ENCODE assay signal across 8 cellular contexts in genomic region chr12:96397756-96398421, GRCh38. TPM values are rescaled to one million over a fixed set of nuclear protein-coding genes. Genes with fewer than 3 reads are reported as not detected.
DNase-seq lines count a peak whose midpoint lies in the region; ATAC-seq and TF ChIP-seq lines count a peak whose summit lies in the region.

No MANE protein-coding gene starts in this region.

- no peak for DNase-seq in CD14-positive monocyte (ENCODE audit: low spot score)
- DNase-seq in MM.1S = no peak
- peak; percentile 42 for DNase-seq in dedifferentiated amniotic fluid mesenchymal stem cell (ENCODE audit: extremely low spot score)
- no peak for DNase-seq in natural killer cell treated with Interleukin-12 subunit alpha and Interleukin-12 subunit beta and Interleukin-15 and Interleukin-18, amount 100 ng/mL, for 72 hours (ENCODE audit: low spot score)
- DNase-seq in effector CD4-positive, alpha-beta T cell = no peak
- no peak for DNase-seq in COR-L47 (lab: John Stamatoyannopoulos, UW)

- peak overlapping the region; percentile 95 for H3K4me3 ChIP-seq in MM.1S (ENCODE audit: low read length)

- no peaks in the 10 kb centered on the region for H3K9me3 ChIP-seq in MM.1S (replicated peaks; ENCODE audit: insufficient read depth, low read length)

- no peaks in the 10 kb centered on the region for H3K27me3 Mint-ChIP-seq in CD14-positive monocyte (ENCODE audit: low read depth in 3 of 3)
- H3K27me3 Mint-ChIP-seq in natural killer cell treated with Interleukin-12 subunit alpha and Interleukin-12 subunit beta and Interleukin-15 and Interleukin-18, amount 100 ng/mL, for 72 hours = no peaks in the 10 kb centered on the region

- H3K36me3 ChIP-seq in MM.1S (replicated peaks; ENCODE audit: insufficient read depth, low read length) = no peaks in the 10 kb centered on the region

- ATAC-seq in natural killer cell treated with Interleukin-12 subunit alpha and Interleukin-12 subunit beta and Interleukin-15 and Interleukin-18, amount 100 ng/mL, for 72 hours = no peak
- ATAC-seq in GM21390 (IDR thresholded peaks at IDR 0.05; ENCODE audit: unreplicated experiment) = no peak
- ATAC-seq in esophagus mucosa = no peak

- TF ChIP-seq CTCF in CD14-positive monocyte (IDR thresholded peaks at IDR 0.05) = no peak
- no peak for TF ChIP-seq CTCF in MM.1S (IDR thresholded peaks at IDR 0.05; ENCODE audit: low read length)

- peaks cover 64% of the 10 kb centered on the region for H3K79me2 ChIP-seq in MM.1S (ENCODE audit: low read length)

- H3K9me2 ChIP-seq in MM.1S (replicated peaks; ENCODE audit: insufficient read depth, low read length) = no peaks in the 10 kb centered on the region

- H3K36me3 Mint-ChIP-seq in CD14-positive monocyte = no peaks in the 10 kb centered on the region
- peaks cover 5% of the 10 kb centered on the region for H3K36me3 Mint-ChIP-seq in natural killer cell treated with Interleukin-12 subunit alpha and Interleukin-12 subunit beta and Interleukin-15 and Interleukin-18, amount 100 ng/mL, for 72 hours

- H3K4me2 ChIP-seq in MM.1S (ENCODE audit: low read depth, low read length) = peak overlapping the region; percentile 87

- H3K4me1 Mint-ChIP-seq in CD14-positive monocyte = peaks cover 39% of the 10 kb centered on the region
- peaks cover 30 to 48% of the 10 kb centered on the region in 2 donors for H3K4me1 Mint-ChIP-seq in natural killer cell treated with Interleukin-12 subunit alpha and Interleukin-12 subunit beta and Interleukin-15 and Interleukin-18, amount 100 ng/mL, for 72 hours (ENCODE audit: low read depth in 2 of 2)

- H3K4me1 ChIP-seq in MM.1S (ENCODE audit: low read length) = peaks cover 13% of the 10 kb centered on the region; the same call in 1 of the 2 replicates

- H2AFZ ChIP-seq in MM.1S (ENCODE audit: low read length) = no peak overlapping the region

- H3K9me3 Mint-ChIP-seq in CD14-positive monocyte = no peaks in the 10 kb centered on the region
- no peaks in the 10 kb centered on the region for H3K9me3 Mint-ChIP-seq in natural killer cell treated with Interleukin-12 subunit alpha and Interleukin-12 subunit beta and Interleukin-15 and Interleukin-18, amount 100 ng/mL, for 72 hours

- no peak overlapping the region for H3K27ac Mint-ChIP-seq in CD14-positive monocyte
- H3K27ac Mint-ChIP-seq in natural killer cell treated with Interleukin-12 subunit alpha and Interleukin-12 subunit beta and Interleukin-15 and Interleukin-18, amount 100 ng/mL, for 72 hours = peak overlapping the region; percentile 92 to 98

- peak overlapping the region; percentile 92; the same call in 1 of the 2 replicates for H3K27ac ChIP-seq in MM.1S (ENCODE audit: low read length)

- H3K9ac ChIP-seq in MM.1S (ENCODE audit: low read length) = peak overlapping the region; percentile 83

- H4K20me1 ChIP-seq in MM.1S (ENCODE audit: insufficient read depth, low read length) = no peaks in the 10 kb centered on the region

- H3K4me3 Mint-ChIP-seq in CD14-positive monocyte = peak overlapping the region; percentile 91 to 92
- H3K4me3 Mint-ChIP-seq in natural killer cell treated with Interleukin-12 subunit alpha and Interleukin-12 subunit beta and Interleukin-15 and Interleukin-18, amount 100 ng/mL, for 72 hours = peak overlapping the region; percentile 98

- peaks cover 26% of the 10 kb centered on the region for H3F3A ChIP-seq in MM.1S (ENCODE audit: insufficient read depth, low read length)

- no peaks in the 10 kb centered on the region for H3K27me3 ChIP-seq in MM.1S (replicated peaks; ENCODE audit: insufficient read depth, low read length)

- intact Hi-C loops in CD14-positive monocyte (cut with micrococcal nuclease) = loop anchor here (5.0 to 10.0 kb wide), 3 partner anchors 46 to 97 kb away; partner anchors contain the start of gene CFAP54 (in 1 of the 2)

RNA-seq across cellular contexts. Expression of gene CDK17, which starts 2.4 kb away (rescaled TPM):
- 1 to 10 TPM; 3.6 to 6.4 TPM for polyA plus RNA-seq in CD14-positive monocyte
- total RNA-seq in natural killer cell treated with Interleukin-12 subunit alpha and Interleukin-12 subunit beta and Interleukin-15 and Interleukin-18, amount 100 ng/mL, for 72 hours = 10 to 100 TPM; 66.9 to 82.1 TPM
- 16.7 TPM for total RNA-seq in esophagus mucosa

Comparison
In these comparisons a context has a peak if more than half of its experiments do, and no peak if none do; other contexts are left out.
1. H3K27ac Mint-ChIP-seq: peak in natural killer cell treated with Interleukin-12 subunit alpha and Interleukin-12 subunit beta and Interleukin-15 and Interleukin-18, amount 100 ng/mL, for 72 hours (2 of 2); none in CD14-positive monocyte (0 of 7).